Comparison of ENCODE assay signal across 1 cellular context in genomic region chr2:201114350-201114749, GRCh38.
TF ChIP-seq lines count a peak whose summit lies in the region.

No MANE protein-coding gene starts in this region.

TF ChIP-seq in K562, 482 proteins besides CTCF, POLR2A, EP300 and RAD21:
- TF ChIP-seq SUPT5H (IDR thresholded peaks at IDR 0.05) (0 out of 2 replicates have a peak, but pooled peaks have one; percentile 26), ZNF146 (CRISPR knock-in tag; IDR thresholded peaks at IDR 0.05; ENCODE audit: unreplicated experiment) (no peak)
